Comparison of ENCODE assay signal across 8 cellular contexts in the genomic region with DNA sequence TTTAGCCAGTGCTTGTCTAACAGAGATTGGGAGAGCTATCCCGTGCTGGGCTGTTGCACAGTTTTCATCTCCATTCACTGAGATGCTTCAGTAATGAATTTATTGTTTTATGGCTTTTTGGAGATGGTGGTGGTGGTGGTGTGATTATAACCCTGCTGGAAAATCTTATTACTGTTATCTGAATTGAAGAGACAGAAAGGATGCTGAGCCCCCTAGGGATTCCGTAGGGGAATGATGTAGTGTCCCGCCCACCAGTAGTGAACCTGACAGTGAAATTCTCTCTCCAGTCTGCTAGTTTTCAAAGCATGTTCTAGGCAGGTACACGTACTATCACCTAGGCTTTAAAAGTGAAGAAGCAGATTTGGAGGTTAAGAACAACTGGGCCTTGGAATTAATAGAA. TPM values are rescaled to one million over a fixed set of nuclear protein-coding genes. Genes with fewer than 3 reads are reported as not detected.
DNase-seq lines count a peak whose midpoint lies in the region; ATAC-seq and TF ChIP-seq lines count a peak whose summit lies in the region.

No MANE protein-coding gene starts in this region.

- ATAC-seq in CD4-positive, alpha-beta T cell (ENCODE audit: poor library complexity) = no peak
- ATAC-seq in naive thymus-derived CD8-positive, alpha-beta T cell = no peak
- ATAC-seq in GM18511 (IDR thresholded peaks at IDR 0.05; ENCODE audit: unreplicated experiment) = no peak
- no peak for ATAC-seq in HG02763 (IDR thresholded peaks at IDR 0.05; ENCODE audit: unreplicated experiment)
- no peak for ATAC-seq in HG03439 (IDR thresholded peaks at IDR 0.05; ENCODE audit: unreplicated experiment)

- H3K9ac ChIP-seq in HUES64 (ENCODE audit: low read depth, low read length) = no peak overlapping the region

- no peak overlapping the region for H3K27ac Mint-ChIP-seq in CD4-positive, alpha-beta T cell
- peak overlapping the region in 4 of 10 donors; percentile 3 to 61 (median 22) for H3K27ac Mint-ChIP-seq in naive thymus-derived CD8-positive, alpha-beta T cell

- H3K4me1 ChIP-seq in HUES64 (ENCODE audit: insufficient read depth, low read length) = peaks cover 12% of the 10 kb centered on the region

- POLR2A ChIA-PET in CD4-positive, alpha-beta T cell (lab: Charles Lee) = no interaction called here
- POLR2A ChIA-PET in naive thymus-derived CD8-positive, alpha-beta T cell (lab: Charles Lee) = no interaction called here

- H3K27ac ChIP-seq in CD4-positive, alpha-beta T cell (ENCODE audit: low read depth, low read length) = no peak overlapping the region
- H3K27ac ChIP-seq in HUES64 (ENCODE audit: low read depth, low read length) = no peak overlapping the region

- H3K4me3 ChIP-seq in HUES64 (ENCODE audit: low read length) = peak overlapping the region; percentile 75

- peaks cover 4% of the 10 kb centered on the region for H3K36me3 Mint-ChIP-seq in CD4-positive, alpha-beta T cell (ENCODE audit: low read depth)
- H3K36me3 Mint-ChIP-seq in naive thymus-derived CD8-positive, alpha-beta T cell = peaks cover 2 to 8% (median 3%) of the 10 kb centered on the region in 3 donors

- peaks cover 23% of the 10 kb centered on the region for H3K4me1 Mint-ChIP-seq in CD4-positive, alpha-beta T cell (ENCODE audit: low read depth)
- peaks cover 18 to 28% (median 22%) of the 10 kb centered on the region in 4 donors for H3K4me1 Mint-ChIP-seq in naive thymus-derived CD8-positive, alpha-beta T cell

- CTCF ChIA-PET in CD4-positive, alpha-beta T cell (lab: Charles Lee) = no interaction called here

- TF ChIP-seq CTCF in CD4-positive, alpha-beta T cell (IDR thresholded peaks at IDR 0.05) = no peak

- 29% methylated on average over 4 of the region's 4 CpGs for WGBS in HUES64

- H3K27me3 ChIP-seq in CD4-positive, alpha-beta T cell (ENCODE audit: control insufficient read depth, insufficient read depth, low read length) = peaks cover 36% of the 10 kb centered on the region
- no peaks in the 10 kb centered on the region for H3K27me3 ChIP-seq in HUES64 (ENCODE audit: insufficient read depth, low read length)

- peaks cover 3% of the 10 kb centered on the region; the same call in 1 of the 2 replicates for H3K36me3 ChIP-seq in HUES64 (ENCODE audit: insufficient read depth, low read length)

- no peak for DNase-seq in CD4-positive, alpha-beta T cell
- DNase-seq in cerebellum (ENCODE audit: low spot score) (peak; percentile 20), NCI-H2196 (lab: John Stamatoyannopoulos, UW; ENCODE audit: unreplicated experiment) (no peak)
- no peak for DNase-seq in naive thymus-derived CD8-positive, alpha-beta T cell

- H3K27me3 Mint-ChIP-seq in CD4-positive, alpha-beta T cell = peaks cover 40% of the 10 kb centered on the region
- H3K27me3 Mint-ChIP-seq in naive thymus-derived CD8-positive, alpha-beta T cell = peaks cover 20 to 66% (median 40%) of the 10 kb centered on the region in 5 donors

- intact Hi-C loops in CD4-positive, alpha-beta T cell (cut with DNase I, micrococcal nuclease) = no loop called here

- H3K4me3 Mint-ChIP-seq in CD4-positive, alpha-beta T cell = peak overlapping the region; percentile 82
- H3K4me3 Mint-ChIP-seq in naive thymus-derived CD8-positive, alpha-beta T cell = peak overlapping the region; percentile 62 to 96 (median 77)

- H3K9me3 ChIP-seq in CD4-positive, alpha-beta T cell (ENCODE audit: control insufficient read depth, low read length) = no peaks in the 10 kb centered on the region
- H3K9me3 ChIP-seq in HUES64 (ENCODE audit: insufficient read depth, low read depth, low read length) = no peaks in the 10 kb centered on the region

- no peaks in the 10 kb centered on the region for H3K9me3 Mint-ChIP-seq in CD4-positive, alpha-beta T cell
- peaks cover 0 to 8% (median 0%) of the 10 kb centered on the region in 9 donors for H3K9me3 Mint-ChIP-seq in naive thymus-derived CD8-positive, alpha-beta T cell

RNA-seq across cellular contexts. Expression of gene RAI14, which starts 1.9 kb away (rescaled TPM):
- under 1 TPM; 0.20 to 0.60 TPM for total RNA-seq in CD4-positive, alpha-beta T cell
- polyA plus RNA-seq in HUES64 (2013, experiment 1 of 2) = 61.6 TPM
- 57.2 TPM for polyA plus RNA-seq in HUES64 (2013, experiment 2 of 2)
- 20.0 TPM for total RNA-seq in cerebellum
- not detected for total RNA-seq in naive thymus-derived CD8-positive, alpha-beta T cell
- not detected for polyA plus RNA-seq in naive thymus-derived CD8-positive, alpha-beta T cell

Comparison
In these comparisons a context has a peak if more than half of its experiments do, and no peak if none do; other contexts are left out.
1. RNA of gene RAI14, which starts 1.9 kb away (total RNA-seq): 20.0 TPM in cerebellum (single experiment); 0.20 to 0.60 TPM in CD4-positive, alpha-beta T cell and not detected in naive thymus-derived CD8-positive, alpha-beta T cell; every median in the first group is over 10 times any median in the second.